Comparison of ENCODE assay signal across 8 cellular contexts in the genomic region with DNA sequence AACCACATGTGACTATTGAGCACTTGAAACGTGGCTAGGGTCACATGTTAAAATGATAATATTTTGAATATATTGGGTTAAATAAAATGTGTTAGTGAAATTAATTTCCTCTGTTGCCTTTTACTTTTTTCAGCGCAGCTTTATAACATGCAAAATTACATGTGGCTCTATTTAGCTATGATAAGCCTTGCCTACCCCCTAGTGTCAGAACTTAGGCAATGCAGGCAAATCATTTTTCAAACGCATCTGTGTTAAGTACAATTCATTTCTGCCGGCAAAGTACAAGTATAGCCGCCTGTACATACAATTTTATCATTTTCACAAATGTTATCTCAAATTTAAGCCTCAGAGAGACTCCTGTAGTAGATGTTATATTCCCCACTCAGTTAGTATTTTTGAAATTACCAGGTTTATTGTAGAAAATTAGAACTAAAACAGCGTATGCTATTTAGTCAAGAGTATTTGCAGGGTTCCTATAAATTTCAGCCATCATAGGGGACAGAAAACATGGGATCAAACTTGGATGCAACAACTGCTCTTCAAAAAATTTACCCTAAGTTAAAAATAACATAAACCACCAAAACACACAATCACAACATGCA. TPM values are rescaled to one million over a fixed set of nuclear protein-coding genes. Genes with fewer than 3 reads are reported as not detected.
DNase-seq lines count a peak whose midpoint lies in the region; ATAC-seq, FAIRE-seq and TF ChIP-seq lines count a peak whose summit lies in the region.

No MANE protein-coding gene starts in this region.

- H3K27ac ChIP-seq in prostate gland = no peak overlapping the region

- H3K9me3 ChIP-seq in prostate gland = no peaks in the 10 kb centered on the region

- 19% methylated on average over 6 of the region's 6 CpGs for WGBS in prostate gland

- H3K4me1 ChIP-seq in prostate gland (replicated peaks) = no peaks in the 10 kb centered on the region

- ATAC-seq in GM18907 (IDR thresholded peaks at IDR 0.05; ENCODE audit: unreplicated experiment) (peak; percentile 85), HG03097 (IDR thresholded peaks at IDR 0.05; ENCODE audit: low FRiP score, unreplicated experiment) (peak; percentile 81)

- intact Hi-C loops in prostate gland (cut with DNase I) = loop anchor here (2.0 to 5.0 kb wide), 3 partner anchors 1495 to 1904 kb away; no protein-coding TSS in a partner anchor

- H3K36me3 ChIP-seq in prostate gland = no peaks in the 10 kb centered on the region

- FAIRE-seq in D721Med (lab: Jason Lieb, UNC) = no peak

- TF ChIP-seq POLR2A in prostate gland (IDR thresholded peaks at IDR 0.05) = no peak

- H3K4me3 ChIP-seq in prostate gland = no peak overlapping the region

- H3K27me3 ChIP-seq in prostate gland (replicated peaks; ENCODE audit: insufficient read depth) = no peaks in the 10 kb centered on the region

- DNase-seq in D721Med (ENCODE audit: insufficient read length, low spot score) (no peak), NCI-H2196 treated with DMSO at 0.1 percent for 48 hours (lab: John Stamatoyannopoulos, UW; ENCODE audit: unreplicated experiment) (peak; percentile 6), globus pallidus (ENCODE audit: low spot score) (peak; percentile 61), prostate gland (ENCODE audit: low spot score) (peak; percentile 17), mesenteric fat pad (ENCODE audit: low spot score) (no peak)
- peak; percentile 2 to 23 for DNase-seq in activated CD4-positive, alpha-beta T cell treated with anti-CD3 and anti-CD28 coated beads, Interleukin-2, amount 50 U/mL, for 48 hours

- TF ChIP-seq CTCF in D721Med (IDR thresholded peaks at IDR 0.05; ENCODE audit: insufficient read depth, missing control alignments) = peak; percentile 97
- peak; percentile 49 to 86 (median 80) for TF ChIP-seq CTCF in prostate gland (IDR thresholded peaks at IDR 0.05)

RNA-seq across cellular contexts. Expression of a gene that starts 56.1 kb away (rescaled TPM):
- 1 to 10 TPM in 1 of 2 donors, under 1 TPM in 1; 0.28 to 1.9 TPM for total RNA-seq in prostate gland
- total RNA-seq in mesenteric fat pad = not detected

Comparison
In these comparisons a context has a peak if more than half of its experiments do, and no peak if none do; other contexts are left out.
1. DNase-seq: peak in NCI-H2196 treated with DMSO at 0.1 percent for 48 hours (single experiment), activated CD4-positive, alpha-beta T cell treated with anti-CD3 and anti-CD28 coated beads, Interleukin-2, amount 50 U/mL, for 48 hours (2 of 2), globus pallidus (single experiment) and prostate gland (single experiment); none in D721Med (single experiment) and mesenteric fat pad (single experiment).